ENCODE assay signal across 19 cellular contexts in the genomic region with DNA sequence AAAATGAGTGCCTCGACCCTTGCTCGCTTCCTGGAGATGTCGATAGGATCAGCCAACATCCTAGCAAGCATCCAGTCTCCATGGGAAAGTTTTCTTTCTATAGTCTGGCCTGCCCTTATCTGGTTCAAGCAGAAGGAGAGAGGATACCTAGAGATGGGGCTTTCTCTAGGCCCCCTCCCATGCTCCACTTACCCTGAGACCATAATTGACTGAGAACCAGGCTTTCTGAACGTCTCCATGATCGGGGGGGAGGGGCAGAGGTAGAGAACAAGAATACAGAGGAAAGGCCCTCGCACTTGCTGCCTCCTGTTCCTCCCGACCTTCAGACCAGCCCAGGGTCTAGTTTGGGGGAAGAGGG. TPM values are rescaled to one million over a fixed set of nuclear protein-coding genes. Genes with fewer than 3 reads are reported as not detected.
DNase-seq lines count a peak whose midpoint lies in the region; ATAC-seq and TF ChIP-seq lines count a peak whose summit lies in the region.
"Had no signal": no experiment of that assay in that cellular context is flagged by ENCODE, and none has a peak within 500 bp of the region (broad histone marks: within the 10 kb centered on the region; RNA-seq: fewer than 3 reads in every experiment).

No MANE protein-coding gene starts in this region.

- peak overlapping the region; percentile 75; the same call in 1 of the 2 replicates for H2AFZ ChIP-seq in PC-3 (ENCODE audit: low read length)

- H3K4me1 ChIP-seq in PC-3 (ENCODE audit: insufficient read depth, low read length) (peaks cover 21% of the 10 kb centered on the region), mucosa of rectum (ENCODE audit: control insufficient read depth in 2 of 2, insufficient read depth in 2 of 2, low read length in 2 of 2) (peaks cover 31 to 32% of the 10 kb centered on the region in 2 donors)

- peak overlapping the region; percentile 78 for H3K27ac ChIP-seq in C4-2B
- peak overlapping the region; percentile 71 for H3K27ac ChIP-seq in PC-3 (ENCODE audit: low read length)
- peak overlapping the region; percentile 86 to 92 for H3K27ac ChIP-seq in mucosa of rectum (ENCODE audit: low read depth in 2 of 2, low read length in 2 of 2)
- H3K27ac ChIP-seq: A549 had no signal

- no peak overlapping the region for H3K4me3 ChIP-seq in PC-3 (ENCODE audit: low read length)
- H3K4me3 ChIP-seq in mucosa of rectum (ENCODE audit: low read length in 2 of 2): peak overlapping the region in 1 of 2 donors; percentile 17
- H3K4me3 ChIP-seq: A549 had no signal

- intact Hi-C loops in PC-3 (cut with micrococcal nuclease): no loop called here

- H3K4me3 Mint-ChIP-seq in type B pancreatic cell: no peak overlapping the region
- H3K4me3 Mint-ChIP-seq: B cell, HFFc6 had no signal

- no peaks in the 10 kb centered on the region for H3K36me3 ChIP-seq in PC-3 (ENCODE audit: low read depth, low read length)
- H3K36me3 ChIP-seq in mucosa of rectum (ENCODE audit: control insufficient read depth in 2 of 2, insufficient read depth in 2 of 2, low read length in 2 of 2): peaks cover 0 to 6% of the 10 kb centered on the region in 2 donors

- POLR2A ChIA-PET in PC-3 (lab: Charles Lee; ENCODE audit: unreplicated experiment): no interaction called here

- H3K4me1 Mint-ChIP-seq in type B pancreatic cell (ENCODE audit: unreplicated experiment): peaks cover 6% of the 10 kb centered on the region

- H3K27me3 ChIP-seq in PC-3 (ENCODE audit: low read length): no peaks in the 10 kb centered on the region
- H3K27me3 ChIP-seq in mucosa of rectum (ENCODE audit: control insufficient read depth in 2 of 2, insufficient read depth in 2 of 2, low read length in 2 of 2): no peaks in the 10 kb centered on the region

- no peak for DNase-seq in PC-3
- DNase-seq in type B pancreatic cell (ENCODE audit: extremely low spot score, unreplicated experiment): no peak
- DNase-seq in activated CD4-positive, CD25-positive, alpha-beta regulatory T cell (lab: John Stamatoyannopoulos, UW): no peak
- DNase-seq: DMS79 treated with DMSO at 0.1 percent for 48 hours, H7, HFFc6, NCI-H1092, NCI-H1436, NCI-H187 treated with DMSO at 0.1 percent for 48 hours, NCI-H2107, NCI-H446 treated with DMSO at 0.1 percent for 48 hours, OCI-M1, Right ventricle myocardium superior had no signal

- no TSS peak for BruUV-seq in PC-3 (replicated peaks; lab: Mats Ljungman, UMichigan)

- no peaks in the 10 kb centered on the region for H3K36me3 Mint-ChIP-seq in type B pancreatic cell

- TF ChIP-seq CTCF in C4-2B (conservative IDR thresholded peaks at IDR 0.05): no peak
- TF ChIP-seq CTCF in PC-3 (conservative IDR thresholded peaks at IDR 0.05; ENCODE audit: low read depth, low read length): no peak
- no peak for TF ChIP-seq CTCF in type B pancreatic cell (conservative IDR thresholded peaks at IDR 0.05)

- H3K79me2 ChIP-seq in PC-3 (ENCODE audit: low read length): no peaks in the 10 kb centered on the region

- no peaks in the 10 kb centered on the region for H3K9me2 ChIP-seq in PC-3 (replicated peaks; ENCODE audit: low read length)

- no peaks in the 10 kb centered on the region for H3F3A ChIP-seq in PC-3 (ENCODE audit: low read length, unreplicated experiment)

- ATAC-seq in PC-3 (no peak), HG03571 (IDR thresholded peaks at IDR 0.05; ENCODE audit: unreplicated experiment) (no peak), HG03280 (IDR thresholded peaks at IDR 0.05; ENCODE audit: unreplicated experiment) (no peak)

- no peaks in the 10 kb centered on the region for H3K27me3 Mint-ChIP-seq in type B pancreatic cell

- CTCF ChIA-PET in PC-3 (lab: Charles Lee): no interaction called here

- H3K9me3 ChIP-seq in PC-3 (ENCODE audit: low read length) (no peaks in the 10 kb centered on the region), mucosa of rectum (ENCODE audit: control insufficient read depth in 2 of 2, low read length in 2 of 2) (no peaks in the 10 kb centered on the region)
- H3K9me3 ChIP-seq: A549 had no signal

- H3K27ac Mint-ChIP-seq in type B pancreatic cell: peak overlapping the region; percentile 93
- H3K27ac Mint-ChIP-seq: B cell, HFFc6 had no signal

- no peaks in the 10 kb centered on the region for H4K20me1 ChIP-seq in PC-3 (ENCODE audit: low read length)

- peak overlapping the region; percentile 67 for H3K4me2 ChIP-seq in PC-3 (ENCODE audit: low read length)
- H3K4me2 ChIP-seq: A549 had no signal

- no peaks in the 10 kb centered on the region for H3K9me3 Mint-ChIP-seq in type B pancreatic cell
- H3K9me3 Mint-ChIP-seq: HFFc6 had no signal

- H3K9ac ChIP-seq in PC-3 (ENCODE audit: low read length): peak overlapping the region; percentile 47
- no peak overlapping the region for H3K9ac ChIP-seq in mucosa of rectum (ENCODE audit: low read depth in 1 of 2, low read length in 2 of 2)

RNA-seq across cellular contexts. Expression of a gene that starts 31.6 kb away (rescaled TPM):
- total RNA-seq in PC-3 (2014; rRNA removed) (48.2 and 53.0 TPM in 2 replicates), type B pancreatic cell (ENCODE audit: low replicate concordance) (62.7 and 68.1 TPM in 2 replicates)
